In the genomic region with DNA sequence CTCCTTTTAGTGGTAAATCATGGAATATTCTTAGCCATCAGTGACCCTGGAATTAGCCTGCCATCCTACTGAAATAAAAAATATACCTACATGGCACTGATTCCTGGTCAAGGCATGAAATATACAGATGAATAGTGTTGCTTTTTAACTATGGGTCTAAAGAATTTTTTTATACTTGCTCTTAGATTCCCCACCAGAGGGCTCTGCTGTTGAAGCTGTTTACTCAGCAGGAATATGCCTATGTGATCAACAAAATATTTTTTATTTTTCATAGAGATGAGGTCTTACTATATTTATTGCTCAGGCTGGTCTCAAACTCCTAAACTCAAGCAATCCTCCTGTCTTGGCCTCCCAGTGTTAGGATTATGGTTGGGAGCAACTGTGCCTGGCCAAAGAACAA, we compare ENCODE assay signal across 10 cellular contexts. TPM values are rescaled to one million over a fixed set of nuclear protein-coding genes. Genes with fewer than 3 reads are reported as not detected.
DNase-seq lines count a peak whose midpoint lies in the region; ATAC-seq, FAIRE-seq and TF ChIP-seq lines count a peak whose summit lies in the region.
"Had no signal": no experiment of that assay in that cellular context is flagged by ENCODE, and none has a peak within 500 bp of the region (broad histone marks: within the 10 kb centered on the region; RNA-seq: fewer than 3 reads in every experiment).

No MANE protein-coding gene starts in this region.

- no peak overlapping the region for H3K27ac Mint-ChIP-seq in brain

- H3K36me3 Mint-ChIP-seq in brain = peaks cover 53% of the 10 kb centered on the region

- H3K4me2 ChIP-seq in MM.1S (ENCODE audit: low read depth, low read length) = no peak overlapping the region

- peak; percentile 41 for TF ChIP-seq CTCF in MM.1S (IDR thresholded peaks at IDR 0.05; ENCODE audit: low read length)
- TF ChIP-seq CTCF in brain (conservative IDR thresholded peaks at IDR 0.05) = peak; percentile 45 to 48

- peaks cover 14% of the 10 kb centered on the region for H3K4me1 ChIP-seq in MM.1S (ENCODE audit: low read length)

- H3K4me1 Mint-ChIP-seq in brain = no peaks in the 10 kb centered on the region

- peak; percentile 44 for FAIRE-seq in G401.6 (lab: Jason Lieb, UNC)
- FAIRE-seq: frontal cortex had no signal

- H3F3A ChIP-seq in MM.1S (ENCODE audit: insufficient read depth, low read length) = peaks cover 17% of the 10 kb centered on the region

- H3K27ac ChIP-seq in MM.1S (ENCODE audit: low read length) = no peak overlapping the region

- no peaks in the 10 kb centered on the region for H3K9me2 ChIP-seq in MM.1S (replicated peaks; ENCODE audit: insufficient read depth, low read length)

- peaks cover 3% of the 10 kb centered on the region for H3K27me3 Mint-ChIP-seq in brain

- H4K20me1 ChIP-seq in MM.1S (ENCODE audit: insufficient read depth, low read length) = no peaks in the 10 kb centered on the region

- ATAC-seq in HG03159 (IDR thresholded peaks at IDR 0.05; ENCODE audit: unreplicated experiment) (no peak), HG03460 (IDR thresholded peaks at IDR 0.05; ENCODE audit: unreplicated experiment) (no peak)

- H3K36me3 ChIP-seq in MM.1S (replicated peaks; ENCODE audit: insufficient read depth, low read length) = no peaks in the 10 kb centered on the region

- no peak overlapping the region for H2AFZ ChIP-seq in MM.1S (ENCODE audit: low read length)

- no peaks in the 10 kb centered on the region for H3K27me3 ChIP-seq in MM.1S (replicated peaks; ENCODE audit: insufficient read depth, low read length)

- no peaks in the 10 kb centered on the region for H3K9me3 Mint-ChIP-seq in brain

- DNase-seq in MM.1S (no peak), myocyte (ENCODE audit: low read depth) (peak; percentile 6), NCI-H1694 treated with DMSO at 0.1 percent for 48 hours (lab: John Stamatoyannopoulos, UW) (no peak), NCI-H1048 (lab: John Stamatoyannopoulos, UW) (no peak)
- DNase-seq: NCI-H226 had no signal

- no peak overlapping the region for H3K4me3 Mint-ChIP-seq in brain

- no peaks in the 10 kb centered on the region for H3K9me3 ChIP-seq in MM.1S (replicated peaks; ENCODE audit: insufficient read depth, low read length)

- H3K79me2 ChIP-seq in MM.1S (ENCODE audit: low read length) = no peaks in the 10 kb centered on the region

- H3K4me3 ChIP-seq in MM.1S (ENCODE audit: low read length) = no peak overlapping the region

- H3K9ac ChIP-seq in MM.1S (ENCODE audit: low read length) = no peak overlapping the region

RNA-seq across cellular contexts. Expression of gene ZC3HC1, which starts 13.5 kb away (rescaled TPM):
- 13.4 TPM for polyA plus RNA-seq in brain (ENCODE audit: insufficient read depth, low read depth, low replicate concordance)
- 31.9 and 38.2 TPM in 2 replicates for total RNA-seq in myocyte
- polyA plus RNA-seq in myocyte (2012) = 22.3 TPM

RNA-seq across cellular contexts. Expression of gene KLHDC10, which starts 32.6 kb away (rescaled TPM):
- 35.2 TPM for polyA plus RNA-seq in brain (ENCODE audit: insufficient read depth, low read depth, low replicate concordance)
- 39.4 and 44.8 TPM in 2 replicates for total RNA-seq in myocyte
- 30.7 TPM for polyA plus RNA-seq in myocyte (2012)
